ENCODE assay signal across 23 cellular contexts in genomic region chr9:102974530-102974929, GRCh38. TPM values are rescaled to one million over a fixed set of nuclear protein-coding genes. Genes with fewer than 3 reads are reported as not detected.
DNase-seq lines count a peak whose midpoint lies in the region; ATAC-seq, FAIRE-seq and TF ChIP-seq lines count a peak whose summit lies in the region.
"Had no signal": no experiment of that assay in that cellular context is flagged by ENCODE, and none has a peak within 500 bp of the region (broad histone marks: within the 10 kb centered on the region; RNA-seq: fewer than 3 reads in every experiment).

No MANE protein-coding gene starts in this region.

- H3K9me3 ChIP-seq in A549, result no peaks in the 10 kb centered on the region; the same call in 2 of the 3 replicates

- H3K27me3 ChIP-seq in brain microvascular endothelial cell (replicated peaks), result no peaks in the 10 kb centered on the region

- H3K4me1 ChIP-seq in A549, result no peaks in the 10 kb centered on the region

- in situ Hi-C loops in brain microvascular endothelial cell (cut with HindIII; ENCODE audit: low pct_ligation_motif_present, low sequenced_read_pairs), result no loop called here

- TF ChIP-seq EP300 in A549 (IDR thresholded peaks at IDR 0.05), result no peak

- CTCF ChIA-PET in A549 (lab: Yijun Ruan, JAX), result no interaction called here

- no peaks in the 10 kb centered on the region for H3K36me3 Mint-ChIP-seq in chondrocyte (ENCODE audit: low read depth)
- H3K36me3 Mint-ChIP-seq: IgD-negative memory B cell had no signal

- no peak for TF ChIP-seq RAD21 in A549 (conservative IDR thresholded peaks at IDR 0.05 in 1 of 2, IDR thresholded peaks at IDR 0.05 in 1 of 2)

- H3K27me3 Mint-ChIP-seq in chondrocyte (ENCODE audit: low read depth), result no peaks in the 10 kb centered on the region
- H3K27me3 Mint-ChIP-seq: IgD-negative memory B cell had no signal

- no peak for TF ChIP-seq CTCF in A549 (IDR thresholded peaks at IDR 0.05)
- no peak for TF ChIP-seq CTCF in brain microvascular endothelial cell (IDR thresholded peaks at IDR 0.05; ENCODE audit: low read depth, low read length, missing control alignments)
- no peak for TF ChIP-seq CTCF in chondrocyte (IDR thresholded peaks at IDR 0.05)

- H3K36me3 ChIP-seq in brain microvascular endothelial cell (replicated peaks), result no peaks in the 10 kb centered on the region

- H3K27ac Mint-ChIP-seq in chondrocyte (ENCODE audit: unreplicated experiment), result no peak overlapping the region
- H3K27ac Mint-ChIP-seq: HFFc6, IgD-negative memory B cell had no signal

- no peak overlapping the region for H3K4me3 Mint-ChIP-seq in chondrocyte (ENCODE audit: unreplicated experiment)
- H3K4me3 Mint-ChIP-seq: HFFc6, IgD-negative memory B cell had no signal

- ATAC-seq in A549, result no peak
- ATAC-seq in HG03354 (IDR thresholded peaks at IDR 0.05; ENCODE audit: poor library complexity, severe bottlenecking, unreplicated experiment), result no peak
- ATAC-seq in GM18519 (IDR thresholded peaks at IDR 0.05; ENCODE audit: low FRiP score, unreplicated experiment), result no peak
- ATAC-seq: Right ventricle myocardium inferior had no signal

- POLR2A ChIA-PET in A549 (lab: Yijun Ruan, JAX), result no interaction called here

- no peak overlapping the region for H3K4me3 ChIP-seq in A549
- H3K4me3 ChIP-seq in brain microvascular endothelial cell (ENCODE audit: low read depth, low read length), result no peak overlapping the region
- H3K4me3 ChIP-seq: PC-9 had no signal

- WGBS in A549 (ENCODE audit: missing lambda C conversion rate), result 11% methylated on average over 1 of the region's 1 CpG

- no peak for FAIRE-seq in A549 (lab: Jason Lieb, UNC)
- FAIRE-seq: GM19239, H1, HTR-8/SVneo had no signal

- H3K4me1 Mint-ChIP-seq in chondrocyte (ENCODE audit: low read depth), result no peaks in the 10 kb centered on the region
- H3K4me1 Mint-ChIP-seq: IgD-negative memory B cell had no signal

- peak; percentile 1 to 9 for DNase-seq in A549 (ENCODE audit: low read depth in 1 of 2, low spot score in 1 of 2)
- DNase-seq in HT1080 (ENCODE audit: low read depth), result peak; percentile 58
- DNase-seq in brain microvascular endothelial cell, result peak; percentile 2
- DNase-seq in glomerular visceral epithelial cell (ENCODE audit: extremely low spot score), result peak; percentile 11
- DNase-seq in chondrocyte (ENCODE audit: low spot score), result no peak
- DNase-seq in superior temporal gyrus (ENCODE audit: extremely low spot score), result no peak
- DNase-seq: C1 segment of cervical spinal cord, DMS 273 treated with DMSO at 0.1 percent for 48 hours, HFFc6, Kasumi-1, NCI-H1105 treated with DMSO at 0.1 percent for 48 hours, NCI-H187, NCI-H2171, NCI-H446 had no signal

- peaks cover 15% of the 10 kb centered on the region for H3K9me3 Mint-ChIP-seq in chondrocyte (ENCODE audit: low read depth)

- H3K27ac ChIP-seq in A549 (no peak overlapping the region), brain microvascular endothelial cell (no peak overlapping the region)
- H3K27ac ChIP-seq: PC-9 had no signal

- no peak overlapping the region for H3K4me2 ChIP-seq in A549
- H3K4me2 ChIP-seq: PC-9 had no signal

- TF ChIP-seq POLR2A in A549 (IDR thresholded peaks at IDR 0.05; ENCODE audit: low read length), result no peak

TF ChIP-seq in A549, 52 proteins besides CTCF, POLR2A, EP300 and RAD21:
- TF ChIP-seq FOXS1 (CRISPR knock-in tag; IDR thresholded peaks at IDR 0.05), result no peak
- no peak for TF ChIP-seq ZNF302 (CRISPR knock-in tag; IDR thresholded peaks at IDR 0.05)
- TF ChIP-seq FOSL2 (IDR thresholded peaks at IDR 0.05), result no peak
- peak; percentile 60 for TF ChIP-seq FOSL2 (CRISPR knock-in tag; IDR thresholded peaks at IDR 0.05)

RNA-seq across cellular contexts. Expression of gene CYLC2, which starts 20.6 kb away (rescaled TPM):
- polyA plus RNA-seq in A549 (2011; rRNA removed) (not detected in 2 replicates), A549 (2017; fragmentation: RNase III; extraction: RNeasy Plus Mini Kit Qiagen cat#74134 plus additional on column Dnase treatment) (not detected in 3 replicates)
- not detected in 2 replicates for polyA plus RNA-seq in A549 (2012; cell fraction: cytosol; rRNA removed)
- not detected in 2 replicates for polyA plus RNA-seq in A549 (2012; cell fraction: nucleus; rRNA removed)
- not detected in 2 replicates for polyA minus RNA-seq in A549 (2011; rRNA and poly(A)+ RNA removed)
- total RNA-seq in HT1080 (2014; rRNA removed; shearing (Covaris generic)), result not detected in 2 replicates
- polyA plus RNA-seq in HT1080 (2015; cell fraction: cytosol; rRNA removed), result not detected in 2 replicates
- polyA plus RNA-seq in HT1080 (2015; cell fraction: nucleus; rRNA removed), result not detected in 2 replicates
- not detected in 3 replicates for total RNA-seq in chondrocyte
- total RNA-seq: A673, H1, HFFc6, PC-9, Right ventricle myocardium inferior had no signal
- polyA plus RNA-seq: H1, IgD-negative memory B cell had no signal

Comparison
In these comparisons a context has a peak if more than half of its experiments do, and no peak if none do; other contexts are left out.
1. DNase-seq: peak in A549 (2 of 2), HT1080 (single experiment), brain microvascular endothelial cell (single experiment) and glomerular visceral epithelial cell (single experiment); none in chondrocyte (single experiment) and superior temporal gyrus (single experiment).